36 cellular contexts compared by ENCODE assay signal in the genomic region with DNA sequence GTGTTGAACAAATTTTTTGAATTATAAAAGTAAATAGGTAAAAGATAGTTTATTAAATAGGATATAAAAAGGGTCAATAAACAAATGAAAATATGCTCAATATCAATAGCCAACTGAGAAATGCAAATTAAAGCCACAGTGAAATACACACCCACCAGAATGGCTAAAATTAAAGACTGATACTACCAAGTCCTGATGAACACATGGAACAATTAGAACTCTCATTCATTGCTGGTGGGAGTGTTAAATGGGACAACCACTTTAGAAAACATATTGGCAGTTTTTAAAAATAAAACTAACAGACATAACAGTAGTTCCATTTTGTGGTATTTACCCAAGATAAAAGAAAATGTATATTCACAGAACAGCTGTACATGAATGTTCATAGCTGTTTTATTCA.
"Had no signal": no experiment of that assay in that cellular context is flagged by ENCODE, and none has a peak within 500 bp of the region (broad histone marks: within the 10 kb centered on the region; RNA-seq: fewer than 3 reads in every experiment).

No MANE protein-coding gene starts in this region.

- H3K4me3 ChIP-seq: MG63 had no signal

- H3K36me3 ChIP-seq: MG63 had no signal

- H3K9me3 ChIP-seq: MG63 had no signal

- DNase-seq: Karpas-422, Kasumi-1, MG63, MM.1S, MV-4-11, NCI-H1048, NCI-H1092, NCI-H1092 treated with DMSO at 0.1 percent for 48 hours, NCI-H1105, NCI-H1105 treated with DMSO at 0.1 percent for 48 hours, NCI-H1417, NCI-H1417 treated with DMSO at 0.1 percent for 48 hours, NCI-H1436, NCI-H1436 treated with DMSO at 0.1 percent for 48 hours, NCI-H146, NCI-H1694, NCI-H1694 treated with DMSO at 0.1 percent for 48 hours, NCI-H187, NCI-H187 treated with DMSO at 0.1 percent for 48 hours, NCI-H1930, NCI-H2029, NCI-H2029 treated with DMSO at 0.1 percent for 48 hours, NCI-H2081, NCI-H2081 treated with DMSO at 0.1 percent for 48 hours, NCI-H2107, NCI-H2171, NCI-H2171 treated with DMSO at 0.1 percent for 48 hours, NCI-H2227 treated with DMSO at 0.1 percent for 48 hours, NCI-H226, NCI-H345, NCI-H446, NCI-H446 treated with DMSO at 0.1 percent for 48 hours, NCI-H510A, NCI-H510A treated with DMSO at 0.1 percent for 48 hours, NCI-H524, NCI-H524 treated with DMSO at 0.1 percent for 48 hours had no signal
